13 cellular contexts compared by ENCODE assay signal in genomic region chr9:127035948-127036347, GRCh38.
DNase-seq lines count a peak whose midpoint lies in the region; ATAC-seq and TF ChIP-seq lines count a peak whose summit lies in the region.
"Had no signal": no experiment of that assay in that cellular context is flagged by ENCODE, and none has a peak within 500 bp of the region (broad histone marks: within the 10 kb centered on the region; RNA-seq: fewer than 3 reads in every experiment).

No MANE protein-coding gene starts in this region.

- no peaks in the 10 kb centered on the region for H3K27me3 Mint-ChIP-seq in activated naive CD4-positive, alpha-beta T cell treated with anti-CD3 and anti-CD28 coated beads for 36 hours (ENCODE audit: low read depth)
- H3K27me3 Mint-ChIP-seq: stimulated activated naive CD8-positive, alpha-beta T cell treated with anti-CD3 and anti-CD28 coated beads, Interleukin-15, Interleukin-2, amounts not matched to agents 100 ng/mL and 50 ng/mL, for 24 hours had no signal

- H3K27ac ChIP-seq in ACC112 (ENCODE audit: low read depth, low read length), result peak overlapping the region; percentile 88
- H3K27ac ChIP-seq in cingulate gyrus (ENCODE audit: low read depth, low read length), result peak overlapping the region; percentile 62
- H3K27ac ChIP-seq: foreskin keratinocyte had no signal

- no peaks in the 10 kb centered on the region for H3K9me3 Mint-ChIP-seq in activated naive CD4-positive, alpha-beta T cell treated with anti-CD3 and anti-CD28 coated beads for 36 hours
- H3K9me3 Mint-ChIP-seq: stimulated activated naive CD8-positive, alpha-beta T cell treated with anti-CD3 and anti-CD28 coated beads, Interleukin-15, Interleukin-2, amounts not matched to agents 100 ng/mL and 50 ng/mL, for 24 hours had no signal

- TF ChIP-seq CTCF in retinal pigment epithelial cell (conservative IDR thresholded peaks at IDR 0.05; ENCODE audit: low read depth, low read length), result no peak

- DNase-seq in hippocampal formation (lab: John Stamatoyannopoulos, UW) (peak; percentile 35 to 51), retinal pigment epithelial cell (ENCODE audit: low read depth) (peak; percentile 88), NCI-H2196 (lab: John Stamatoyannopoulos, UW; ENCODE audit: unreplicated experiment) (no peak), NCI-H748 treated with DMSO at 0.1 percent for 48 hours (lab: John Stamatoyannopoulos, UW) (no peak)
- DNase-seq in activated naive CD4-positive, alpha-beta T cell treated with anti-CD3 and anti-CD28 coated beads for 36 hours, result no peak
- DNase-seq: activated CD8-positive, alpha-beta memory T cell treated with anti-CD3 and anti-CD28 coated beads for 24 hours; DND-41; foreskin keratinocyte; NCI-H1436 had no signal

- H3K4me1 ChIP-seq in ACC112 (ENCODE audit: control insufficient read depth, insufficient read depth, low read length, unreplicated experiment), result peaks cover 22% of the 10 kb centered on the region
- H3K4me1 ChIP-seq: foreskin keratinocyte had no signal

- H3K36me3 Mint-ChIP-seq in activated naive CD4-positive, alpha-beta T cell treated with anti-CD3 and anti-CD28 coated beads for 36 hours (ENCODE audit: low read depth), result no peaks in the 10 kb centered on the region

- H3K36me3 ChIP-seq in ACC112 (ENCODE audit: insufficient read depth, low read length), result no peaks in the 10 kb centered on the region

- no peak overlapping the region for H3K27ac Mint-ChIP-seq in activated naive CD4-positive, alpha-beta T cell treated with anti-CD3 and anti-CD28 coated beads for 36 hours
- H3K27ac Mint-ChIP-seq: stimulated activated naive CD8-positive, alpha-beta T cell treated with anti-CD3 and anti-CD28 coated beads, Interleukin-15, Interleukin-2, amounts not matched to agents 100 ng/mL and 50 ng/mL, for 24 hours had no signal

- CTCF ChIA-PET in activated naive CD4-positive, alpha-beta T cell treated with anti-CD3 and anti-CD28 coated beads for 36 hours (lab: Charles Lee), result interaction anchor here (0.6 kb wide), 1 partner anchor 53 kb away, joined by 3 read pairs; no protein-coding TSS in a partner anchor

- no peak overlapping the region for H3K4me3 ChIP-seq in ACC112 (ENCODE audit: low read depth, low read length)
- H3K4me3 ChIP-seq in retinal pigment epithelial cell (ENCODE audit: low read length), result no peak overlapping the region

- intact Hi-C loops in activated naive CD4-positive, alpha-beta T cell treated with anti-CD3 and anti-CD28 coated beads for 36 hours (cut with micrococcal nuclease), result no loop called here

- H2AFZ ChIP-seq in ACC112 (ENCODE audit: low read length, unreplicated experiment), result peak overlapping the region; percentile 64

- no peaks in the 10 kb centered on the region for H3K4me1 Mint-ChIP-seq in activated naive CD4-positive, alpha-beta T cell treated with anti-CD3 and anti-CD28 coated beads for 36 hours (ENCODE audit: low read depth)

- no peaks in the 10 kb centered on the region for H3K79me2 ChIP-seq in ACC112 (ENCODE audit: control insufficient read depth, insufficient read depth, low read length, unreplicated experiment)

- no peak overlapping the region for H3K4me3 Mint-ChIP-seq in activated naive CD4-positive, alpha-beta T cell treated with anti-CD3 and anti-CD28 coated beads for 36 hours
- H3K4me3 Mint-ChIP-seq: stimulated activated naive CD8-positive, alpha-beta T cell treated with anti-CD3 and anti-CD28 coated beads, Interleukin-15, Interleukin-2, amounts not matched to agents 100 ng/mL and 50 ng/mL, for 24 hours had no signal

- no peak for ATAC-seq in GM19395 (IDR thresholded peaks at IDR 0.05; ENCODE audit: unreplicated experiment)
- ATAC-seq: foreskin keratinocyte had no signal

- no peaks in the 10 kb centered on the region for H3K27me3 ChIP-seq in ACC112 (ENCODE audit: insufficient read depth, low read length)
- H3K27me3 ChIP-seq: foreskin keratinocyte had no signal

Comparison
In these comparisons a context has a peak if more than half of its experiments do, and no peak if none do; other contexts are left out.
1. DNase-seq: peak in hippocampal formation (2 of 2) and retinal pigment epithelial cell (single experiment); none in NCI-H2196 (single experiment), activated naive CD4-positive, alpha-beta T cell treated with anti-CD3 and anti-CD28 coated beads for 36 hours (single experiment) and NCI-H748 treated with DMSO at 0.1 percent for 48 hours (single experiment).